ENCODE assay signal across 17 cellular contexts in genomic region chr14:68654471-68654941, GRCh38.
DNase-seq lines count a peak whose midpoint lies in the region; ATAC-seq and TF ChIP-seq lines count a peak whose summit lies in the region.
"Had no signal": no experiment of that assay in that cellular context is flagged by ENCODE, and none has a peak within 500 bp of the region (broad histone marks: within the 10 kb centered on the region; RNA-seq: fewer than 3 reads in every experiment).

No MANE protein-coding gene starts in this region.

- no peaks in the 10 kb centered on the region for H4K20me1 ChIP-seq in hepatocyte (ENCODE audit: insufficient read depth, poor library complexity, severe bottlenecking)

- no peak overlapping the region for H2AFZ ChIP-seq in hepatocyte
- H2AFZ ChIP-seq: parathyroid adenoma had no signal

- ATAC-seq in right cardiac atrium, result no peak
- no peak for ATAC-seq in Right ventricle myocardium superior (ENCODE audit: poor library complexity)
- ATAC-seq in effector memory CD8-positive, alpha-beta T cell (replicated peaks), result no peak

- H3K36me3 ChIP-seq in hepatocyte (replicated peaks; ENCODE audit: insufficient read depth, low read depth) (no peaks in the 10 kb centered on the region), rectal smooth muscle tissue (ENCODE audit: control insufficient read depth, insufficient read depth, low read length) (no peaks in the 10 kb centered on the region)

- peak overlapping the region in 1 of 2 donors; percentile 17 for H3K27ac Mint-ChIP-seq in effector memory CD8-positive, alpha-beta T cell
- H3K27ac Mint-ChIP-seq: T-helper 2 cell treated with Interferon-gamma antibody and Interleukin-4, amounts not matched to agents 5 μg/mL and 100 μg/mL, for 36 hours had no signal

- H3K4me3 ChIP-seq in right cardiac atrium (ENCODE audit: low read length), result no peak overlapping the region
- no peak overlapping the region for H3K4me3 ChIP-seq in hepatocyte
- no peak overlapping the region for H3K4me3 ChIP-seq in rectal smooth muscle tissue (ENCODE audit: low read length)
- H3K4me3 ChIP-seq: dorsolateral prefrontal cortex had no signal

- no peaks in the 10 kb centered on the region for H3K9me3 ChIP-seq in right cardiac atrium (ENCODE audit: control insufficient read depth, low read length)
- no peaks in the 10 kb centered on the region for H3K9me3 ChIP-seq in hepatocyte (ENCODE audit: low read depth)

- H3K4me2 ChIP-seq in hepatocyte, result peak overlapping the region; percentile 21

- H3K36me3 Mint-ChIP-seq in effector memory CD8-positive, alpha-beta T cell (ENCODE audit: insufficient read depth), result peaks cover 3% of the 10 kb centered on the region
- H3K36me3 Mint-ChIP-seq: activated naive CD4-positive, alpha-beta T cell treated with anti-CD3 and anti-CD28 coated beads, Interleukin-2, amount 50 U/mL, for 24 hours had no signal

- 55% methylated on average over 9 of the region's 9 CpGs for WGBS in right cardiac atrium
- 67% methylated on average over 9 of the region's 9 CpGs for WGBS in hepatocyte (ENCODE audit: low lambda C conversion rate, missing lambda C conversion rate)

- peaks cover 3 to 9% of the 10 kb centered on the region in 2 donors for H3K4me1 Mint-ChIP-seq in effector memory CD8-positive, alpha-beta T cell (ENCODE audit: low read depth in 2 of 2)

- no peak overlapping the region for H3K4me3 Mint-ChIP-seq in effector memory CD8-positive, alpha-beta T cell
- H3K4me3 Mint-ChIP-seq: activated naive CD4-positive, alpha-beta T cell treated with anti-CD3 and anti-CD28 coated beads, Interleukin-2, amount 50 U/mL, for 24 hours; T-helper 2 cell treated with Interferon-gamma antibody and Interleukin-4, amounts not matched to agents 5 μg/mL and 100 μg/mL, for 36 hours had no signal

- no peaks in the 10 kb centered on the region for H3K79me2 ChIP-seq in hepatocyte
- H3K79me2 ChIP-seq: parathyroid adenoma had no signal

- no peaks in the 10 kb centered on the region for H3K27me3 ChIP-seq in right cardiac atrium (ENCODE audit: control insufficient read depth, insufficient read depth)
- no peaks in the 10 kb centered on the region for H3K27me3 ChIP-seq in hepatocyte
- H3K27me3 ChIP-seq in rectal smooth muscle tissue (ENCODE audit: control insufficient read depth, insufficient read depth, low read length), result no peaks in the 10 kb centered on the region
- H3K27me3 ChIP-seq: dorsolateral prefrontal cortex had no signal

- no peaks in the 10 kb centered on the region for H3K9me3 Mint-ChIP-seq in effector memory CD8-positive, alpha-beta T cell
- H3K9me3 Mint-ChIP-seq: activated naive CD4-positive, alpha-beta T cell treated with anti-CD3 and anti-CD28 coated beads, Interleukin-2, amount 50 U/mL, for 24 hours; T-helper 2 cell treated with Interferon-gamma antibody and Interleukin-4, amounts not matched to agents 5 μg/mL and 100 μg/mL, for 36 hours had no signal

- H3K27me3 Mint-ChIP-seq in effector memory CD8-positive, alpha-beta T cell, result no peaks in the 10 kb centered on the region
- H3K27me3 Mint-ChIP-seq: activated naive CD4-positive, alpha-beta T cell treated with anti-CD3 and anti-CD28 coated beads, Interleukin-2, amount 50 U/mL, for 24 hours had no signal

- DNase-seq in right cardiac atrium, result peak in 2 of 3 donors; percentile 46 to 60
- no peak for DNase-seq in Right ventricle myocardium superior
- no peak for DNase-seq in hepatocyte (ENCODE audit: low spot score)
- DNase-seq in AML-193 (lab: John Stamatoyannopoulos, UW), result no peak
- DNase-seq in kidney tubule cell (ENCODE audit: low spot score), result no peak
- DNase-seq in effector memory CD8-positive, alpha-beta T cell, result no peak
- DNase-seq in AG08396 (ENCODE audit: low spot score), result no peak
- DNase-seq: activated CD4-positive, alpha-beta T cell treated with anti-CD3 and anti-CD28 coated beads for 1 hour; activated CD8-positive, alpha-beta memory T cell treated with anti-CD3 and anti-CD28 coated beads, Interleukin-2, amount 50 U/mL, for 48 hours; dorsolateral prefrontal cortex; HCEC 1CT; SIG-M5; stimulated activated naive CD4-positive, alpha-beta T cell treated with Interleukin-2 at 50 U/mL for 16 hours had no signal

- intact Hi-C loops in right cardiac atrium (cut with DNase I), result no loop called here
- intact Hi-C loops in Right ventricle myocardium superior (cut with DNase I), result no loop called here

- peak overlapping the region; percentile 24 for H3K9ac ChIP-seq in rectal smooth muscle tissue (ENCODE audit: low read length)
- H3K9ac ChIP-seq: parathyroid adenoma had no signal

- peaks cover 12% of the 10 kb centered on the region for H3K4me1 ChIP-seq in right cardiac atrium (ENCODE audit: control insufficient read depth, insufficient read depth, low read length)
- H3K4me1 ChIP-seq in hepatocyte (ENCODE audit: insufficient read depth), result peaks cover 61% of the 10 kb centered on the region
- H3K4me1 ChIP-seq in rectal smooth muscle tissue (ENCODE audit: control insufficient read depth, insufficient read depth, low read length), result peaks cover 70% of the 10 kb centered on the region

- no peaks in the 10 kb centered on the region for H3K9me2 ChIP-seq in hepatocyte (replicated peaks; ENCODE audit: insufficient read depth)

- no peak overlapping the region for H3K27ac ChIP-seq in right cardiac atrium (ENCODE audit: low read length)
- peak overlapping the region; percentile 92 for H3K27ac ChIP-seq in hepatocyte
- peak overlapping the region; percentile 93 for H3K27ac ChIP-seq in rectal smooth muscle tissue (ENCODE audit: low read depth, low read length)
- H3K27ac ChIP-seq: parathyroid adenoma had no signal

- TF ChIP-seq CTCF in hepatocyte (IDR thresholded peaks at IDR 0.05; ENCODE audit: poor library complexity), result no peak

Comparison
In these comparisons a context has a peak if more than half of its experiments do, and no peak if none do; other contexts are left out.
1. DNase-seq: peak in right cardiac atrium (2 of 3); none in Right ventricle myocardium superior (single experiment), hepatocyte (single experiment), AML-193 (0 of 2), kidney tubule cell (single experiment), effector memory CD8-positive, alpha-beta T cell (0 of 3) and AG08396 (single experiment).